Comparison of ENCODE assay signal across 1 cellular context in genomic region chr11:48018561-48019229, GRCh38.
TF ChIP-seq lines count a peak whose summit lies in the region.

No MANE protein-coding gene starts in this region.

TF ChIP-seq in WTC11, 78 proteins besides CTCF, POLR2A, EP300 and RAD21 (continued from another document):
- TF ChIP-seq MAX (CRISPR knock-in tag; IDR thresholded peaks at IDR 0.05) (no peak), MLX (CRISPR knock-in tag; IDR thresholded peaks at IDR 0.05) (no peak), ETV6 (CRISPR knock-in tag; IDR thresholded peaks at IDR 0.05) (no peak)
- TF ChIP-seq, protein P1, sequence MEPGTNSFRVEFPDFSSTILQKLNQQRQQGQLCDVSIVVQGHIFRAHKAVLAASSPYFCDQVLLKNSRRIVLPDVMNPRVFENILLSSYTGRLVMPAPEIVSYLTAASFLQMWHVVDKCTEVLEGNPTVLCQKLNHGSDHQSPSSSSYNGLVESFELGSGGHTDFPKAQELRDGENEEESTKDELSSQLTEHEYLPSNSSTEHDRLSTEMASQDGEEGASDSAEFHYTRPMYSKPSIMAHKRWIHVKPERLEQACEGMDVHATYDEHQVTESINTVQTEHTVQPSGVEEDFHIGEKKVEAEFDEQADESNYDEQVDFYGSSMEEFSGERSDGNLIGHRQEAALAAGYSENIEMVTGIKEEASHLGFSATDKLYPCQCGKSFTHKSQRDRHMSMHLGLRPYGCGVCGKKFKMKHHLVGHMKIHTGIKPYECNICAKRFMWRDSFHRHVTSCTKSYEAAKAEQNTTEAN (CRISPR knock-in tag; IDR thresholded peaks at IDR 0.05) = no peak
